In the genomic region with DNA sequence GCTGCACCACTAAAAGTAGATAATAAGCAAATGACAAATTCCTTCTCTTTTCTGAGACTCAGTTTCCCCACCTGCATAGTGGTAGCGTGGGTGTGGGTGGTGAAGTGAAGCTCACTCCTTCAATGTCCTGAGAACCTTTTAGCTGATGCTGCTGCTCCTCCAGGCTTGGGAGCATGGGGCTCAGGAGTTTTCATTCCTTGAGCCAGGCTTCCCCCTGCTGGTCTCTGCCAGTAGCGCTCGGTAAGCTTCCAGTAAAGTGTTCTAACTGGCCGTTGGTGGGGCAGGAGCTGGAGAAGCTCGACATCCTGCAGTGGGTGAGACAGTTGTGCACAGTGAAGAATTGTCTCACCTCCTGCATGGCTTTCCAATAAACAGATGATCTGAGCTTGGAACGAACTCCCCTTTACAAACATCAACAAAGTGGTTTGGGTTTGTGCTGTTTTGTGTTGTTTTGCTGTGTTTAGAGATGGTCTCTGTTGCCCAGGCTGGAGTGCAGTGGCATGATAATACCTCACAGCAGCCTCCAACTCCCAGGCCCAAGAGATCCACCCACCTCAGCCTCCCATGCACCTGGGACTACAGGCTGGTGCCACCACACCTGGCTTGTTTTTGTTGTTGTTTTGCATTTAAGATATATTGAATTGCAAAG, we compare ENCODE assay signal across 8 cellular contexts. TPM values are rescaled to one million over a fixed set of nuclear protein-coding genes. Genes with fewer than 3 reads are reported as not detected.
DNase-seq lines count a peak whose midpoint lies in the region; ATAC-seq, FAIRE-seq and TF ChIP-seq lines count a peak whose summit lies in the region.

No MANE protein-coding gene starts in this region.

- peak; percentile 91 for TF ChIP-seq RAD21 in HepG2 (CRISPR knock-in tag; IDR thresholded peaks at IDR 0.05)

- H3K27me3 ChIP-seq in HepG2 (ENCODE audit: control insufficient read depth in 1 of 2, insufficient read depth in 2 of 2, low read length in 2 of 2): peaks cover 0 to 12% of the 10 kb centered on the region in 2 experiments; a peak in 3 of 5 replicates

- DNase-seq in C1 segment of cervical spinal cord (lab: John Stamatoyannopoulos, UW) (peak in 13 of 14 donors; percentile 3 to 88 (median 53)), NCI-H446 (lab: John Stamatoyannopoulos, UW) (peak; percentile 56 to 75), cerebellar nuclear complex (lab: John Stamatoyannopoulos, UW) (peak; percentile 38 to 92), HepG2 (ENCODE audit: low spot score) (peak; percentile 65)
- DNase-seq in activated CD4-positive, CD25-positive, alpha-beta regulatory T cell treated with anti-CD3 and anti-CD28 coated beads, Interleukin-2, amount 50 U/mL, for 72 hours: peak; percentile 63
- peak; percentile 45 to 67 (median 58) for DNase-seq in stimulated activated CD4-positive, alpha-beta T cell treated with anti-CD3 and anti-CD28 coated beads, TNF-alpha, amount 100 ng/mL, for 24 hours (ENCODE audit: low read depth in 3 of 3)

- no peak overlapping the region for H3K27ac ChIP-seq in HepG2 (ENCODE audit: extremely low read length, insufficient read depth, low read length)

- H3K4me3 ChIP-seq in HepG2 (replicated peaks in 1 of 3; ENCODE audit: insufficient read depth in 1 of 3, low read depth in 2 of 3, low read length in 3 of 3): no peak overlapping the region

- no peak for TF ChIP-seq POLR2A in HepG2 (IDR thresholded peaks at IDR 0.05; ENCODE audit: insufficient read depth in 1 of 2, low read depth in 2 of 2, low read length in 2 of 2)

- H2AFZ ChIP-seq in HepG2 (ENCODE audit: low read length): no peak overlapping the region

- BruUV-seq in HepG2 (replicated peaks; lab: Mats Ljungman, UMichigan): no TSS peak

- H3K36me3 ChIP-seq in HepG2 (replicated peaks in 1 of 2; ENCODE audit: control insufficient read depth in 1 of 2, insufficient read depth in 2 of 2, low read length in 2 of 2): no peaks in the 10 kb centered on the region

- peak; percentile 94 for TF ChIP-seq CTCF in HepG2 (CRISPR knock-in tag; IDR thresholded peaks at IDR 0.05)

- POLR2A ChIA-PET in HepG2 (lab: Yijun Ruan, JAX): interaction anchor here (1.5 kb wide), 2 partner anchors 103 to 204 kb away, joined by 3 to 7 read pairs; partner anchors contain the start of gene SLC36A1

- CTCF ChIA-PET in HepG2 (lab: Yijun Ruan, JAX; ENCODE audit: low intra/inter-chr PET ratio, low total read pairs): interaction anchor here (0.7 to 1.6 kb wide), 6 partner anchors 91 to 267 kb away, joined by 3 to 15 read pairs (median 4); partner anchors contain the start of genes G3BP1 and SLC36A1

- H3K79me2 ChIP-seq in HepG2 (ENCODE audit: insufficient read depth, low read length): no peaks in the 10 kb centered on the region

- no peak for TF ChIP-seq EP300 in HepG2 (IDR thresholded peaks at IDR 0.05; ENCODE audit: low read depth in 2 of 2, low read length in 2 of 2)
- no peak for TF ChIP-seq EP300 in HepG2 (CRISPR knock-in tag; IDR thresholded peaks at IDR 0.05; ENCODE audit: borderline replicate concordance)

- ATAC-seq in GM19035 (IDR thresholded peaks at IDR 0.05; ENCODE audit: unreplicated experiment): peak; percentile 94
- peak; percentile 96 for ATAC-seq in HG03159 (IDR thresholded peaks at IDR 0.05; ENCODE audit: unreplicated experiment)
- ATAC-seq in HepG2: peak; percentile 99

- intact Hi-C loops in HepG2 (cut with micrococcal nuclease; ENCODE audit: unreplicated experiment): loop anchor here (1.0 kb wide), 3 partner anchors 88 to 205 kb away; partner anchors contain the start of gene SLC36A1

- no peaks in the 10 kb centered on the region for H4K20me1 ChIP-seq in HepG2 (ENCODE audit: insufficient read depth, low read length)

- WGBS in HepG2 (ENCODE audit: low lambda C conversion rate): 0% methylated on average over 2 of the region's 6 CpGs

- H3K9me3 ChIP-seq in HepG2 (ENCODE audit: low read length): no peaks in the 10 kb centered on the region

- no peak overlapping the region for H3K9ac ChIP-seq in HepG2 (ENCODE audit: insufficient read depth, low read depth, low read length)

- H3K4me2 ChIP-seq in HepG2 (ENCODE audit: low read depth, low read length): no peak overlapping the region

- H3K4me1 ChIP-seq in HepG2 (ENCODE audit: insufficient read depth, low read length): peaks cover 5% of the 10 kb centered on the region

- peak; percentile 80 for FAIRE-seq in HepG2 (lab: Jason Lieb, UNC)

- in situ Hi-C loops in HepG2 (cut with HindIII; ENCODE audit: extremely low pct_ligation_motif_present, low pct_unique_long_range_greater_than_20kb): loop anchor here (5.0 to 10.0 kb wide), 2 partner anchors 127 to 205 kb away; partner anchors contain the start of gene SLC36A1

TF ChIP-seq in HepG2, 621 proteins besides CTCF, POLR2A, EP300 and RAD21:
- TF ChIP-seq XRCC5 (optimal IDR thresholded peaks at IDR 0.05; ENCODE audit: low read length) (peak; percentile 56), ZNF263 (CRISPR knock-in tag; IDR thresholded peaks at IDR 0.05) (0 out of 2 replicates have a peak, but pooled peaks have one; percentile 19), STAG1 (CRISPR knock-in tag; IDR thresholded peaks at IDR 0.05) (peak; percentile 93), ZNF776 (CRISPR knock-in tag; IDR thresholded peaks at IDR 0.05) (0 out of 2 replicates have a peak, but pooled peaks have one; percentile 37), SUZ12 (IDR thresholded peaks at IDR 0.05; ENCODE audit: low read depth, low read length) (no peak), SMC3 (IDR thresholded peaks at IDR 0.05; ENCODE audit: low read length) (peak; percentile 90), NFKB2 (CRISPR knock-in tag; IDR thresholded peaks at IDR 0.05; ENCODE audit: borderline replicate concordance) (no peak), ZFP82 (CRISPR knock-in tag; IDR thresholded peaks at IDR 0.05; ENCODE audit: borderline replicate concordance) (no peak), CEBPB (IDR thresholded peaks at IDR 0.05; ENCODE audit: borderline replicate concordance, low read depth, low read length) (no peak), MED1 (CRISPR knock-in tag; IDR thresholded peaks at IDR 0.05) (0 out of 2 replicates have a peak, but pooled peaks have one; percentile 17)

RNA-seq across cellular contexts. Expression of gene SPARC, which starts 34.6 kb away (rescaled TPM):
- 75.5 and 192 TPM in 2 replicates for total RNA-seq in HepG2 (2016; rRNA removed; fragmentation: Illumina TruSeq; extraction: Trizol)
- total RNA-seq in HepG2 (2016; cell fraction: cytosol; rRNA removed; fragmentation: Illumina TruSeq; extraction: Trizol; ENCODE audit: low read depth): 9.1 and 9.9 TPM in 2 replicates
- 71.7 and 190 TPM in 2 replicates for total RNA-seq in HepG2 (2016; cell fraction: insoluble cytoplasmic fraction; rRNA removed; fragmentation: Illumina TruSeq; extraction: Trizol)
- 37.6 and 38.8 TPM in 2 replicates for total RNA-seq in HepG2 (2016; cell fraction: membrane; rRNA removed; fragmentation: Illumina TruSeq; extraction: Trizol)
- total RNA-seq in HepG2 (2016; cell fraction: nucleus; rRNA removed; fragmentation: Illumina TruSeq; extraction: Trizol): 149 and 175 TPM in 2 replicates
- polyA plus RNA-seq in HepG2 (2011; rRNA removed): 65.0 and 76.7 TPM in 2 replicates
- 54.8 and 70.7 TPM in 2 replicates for polyA plus RNA-seq in HepG2 (2011; cell fraction: cytosol; rRNA removed)
- polyA plus RNA-seq in HepG2 (2011; cell fraction: nucleus; rRNA removed): 37.4 and 43.1 TPM in 2 replicates
- 35.8 and 37.1 TPM in 2 replicates for polyA plus RNA-seq in HepG2 (2012)
- 23.5 and 31.8 TPM in 2 replicates for polyA plus RNA-seq in HepG2 (2016; cell fraction: cytosol; fragmentation: Illumina TruSeq; extraction: Trizol; ENCODE audit: low read depth)
- polyA plus RNA-seq in HepG2 (2016; cell fraction: insoluble cytoplasmic fraction; fragmentation: Illumina TruSeq; extraction: Trizol; ENCODE audit: low read depth): 109 and 123 TPM in 2 replicates
- polyA plus RNA-seq in HepG2 (2016; cell fraction: membrane; fragmentation: Illumina TruSeq; extraction: Trizol; ENCODE audit: low read depth): 43.6 and 45.2 TPM in 2 replicates
- 354 and 386 TPM in 2 replicates for polyA plus RNA-seq in HepG2 (2016; cell fraction: nucleus; fragmentation: Illumina TruSeq; extraction: Trizol; ENCODE audit: insufficient read depth, low read depth)
- 64.6 TPM in 1 of 2 replicates, not detected in the other for polyA minus RNA-seq in HepG2 (2011; rRNA and poly(A)+ RNA removed; ENCODE audit: low replicate concordance)
- 30.4 and 42.5 TPM in 2 replicates for polyA minus RNA-seq in HepG2 (2011; cell fraction: cytosol; rRNA and poly(A)+ RNA removed)
- polyA minus RNA-seq in HepG2 (2011; cell fraction: nucleus; rRNA and poly(A)+ RNA removed): 9.7 and 14.0 TPM in 2 replicates
